In genomic region chr10:101645659-101646058, GRCh38 we compare ENCODE assay signal across 19 cellular contexts. TPM values are rescaled to one million over a fixed set of nuclear protein-coding genes. Genes with fewer than 3 reads are reported as not detected.
DNase-seq lines count a peak whose midpoint lies in the region; ATAC-seq lines count a peak whose summit lies in the region.
"Had no signal": no experiment of that assay in that cellular context is flagged by ENCODE, and none has a peak within 500 bp of the region (broad histone marks: within the 10 kb centered on the region; RNA-seq: fewer than 3 reads in every experiment).

No MANE protein-coding gene starts in this region.

- DNase-seq in activated T-cell treated with anti-CD3 and anti-CD28 coated beads, Interleukin-2, amount 50 U/mL, for 24 hours = no peak
- no peak for DNase-seq in activated T-cell treated with anti-CD3 and anti-CD28 coated beads, Interleukin-2, amount 50 U/mL, for 48 hours
- no peak for DNase-seq in T-helper 17 cell
- DNase-seq in memory B cell (ENCODE audit: low spot score in 2 of 2) = no peak
- no peak for DNase-seq in NCI-H446 (lab: John Stamatoyannopoulos, UW)
- DNase-seq in T-cell = no peak
- no peak for DNase-seq in stimulated activated CD4-positive, alpha-beta T cell treated with anti-CD3 and anti-CD28 coated beads, Interleukin-4, amount 100 ng/mL, for 1 hour
- DNase-seq: DMS153, GDM1, HCEC 1CT, NCI-H1092 treated with DMSO at 0.1 percent for 48 hours, NCI-H146, NCI-H2029 treated with DMSO at 0.1 percent for 48 hours, NCI-H2171, NCI-H446 treated with DMSO at 0.1 percent for 48 hours, NCI-H69, Peyer's patch had no signal

- H3K27me3 Mint-ChIP-seq in activated T-cell treated with anti-CD3 and anti-CD28 coated beads, Interleukin-2, amount 50 U/mL, for 24 hours = no peaks in the 10 kb centered on the region
- no peaks in the 10 kb centered on the region for H3K27me3 Mint-ChIP-seq in T-helper 17 cell
- H3K27me3 Mint-ChIP-seq in memory B cell = no peaks in the 10 kb centered on the region
- H3K27me3 Mint-ChIP-seq in stimulated activated memory B cell treated with anti-CD40 and anti-IgM and Interleukin-4, amounts not matched to agents 10 μg/mL and 1 μg/mL and 100 μg/mL, for 72 hours = no peaks in the 10 kb centered on the region
- H3K27me3 Mint-ChIP-seq in T-cell = no peaks in the 10 kb centered on the region

- H3K4me1 Mint-ChIP-seq in activated T-cell treated with anti-CD3 and anti-CD28 coated beads, Interleukin-2, amount 50 U/mL, for 24 hours (ENCODE audit: low read depth) = peaks cover 12% of the 10 kb centered on the region
- H3K4me1 Mint-ChIP-seq in T-helper 17 cell (peaks cover 27% of the 10 kb centered on the region), memory B cell (peaks cover 8% of the 10 kb centered on the region), T-cell (peaks cover 12 to 28% (median 21%) of the 10 kb centered on the region in 3 donors)
- H3K4me1 Mint-ChIP-seq in stimulated activated memory B cell treated with anti-CD40 and anti-IgM and Interleukin-4, amounts not matched to agents 10 μg/mL and 1 μg/mL and 100 μg/mL, for 72 hours = peaks cover 6% of the 10 kb centered on the region
- H3K4me1 Mint-ChIP-seq: CD14-positive monocyte had no signal

- no peaks in the 10 kb centered on the region for H3K9me3 ChIP-seq in T-helper 17 cell (ENCODE audit: control insufficient read depth, low read length, poor library complexity, severe bottlenecking)
- H3K9me3 ChIP-seq: Peyer's patch had no signal

- no peaks in the 10 kb centered on the region for H3K9me3 Mint-ChIP-seq in activated T-cell treated with anti-CD3 and anti-CD28 coated beads, Interleukin-2, amount 50 U/mL, for 24 hours
- H3K9me3 Mint-ChIP-seq in memory B cell (no peaks in the 10 kb centered on the region), T-cell (no peaks in the 10 kb centered on the region)
- H3K9me3 Mint-ChIP-seq in stimulated activated memory B cell treated with anti-CD40 and anti-IgM and Interleukin-4, amounts not matched to agents 10 μg/mL and 1 μg/mL and 100 μg/mL, for 72 hours = no peaks in the 10 kb centered on the region
- H3K9me3 Mint-ChIP-seq: CD14-positive monocyte had no signal

- CTCF ChIA-PET in T-cell (lab: Charles Lee) = no interaction called here

- H3K27ac Mint-ChIP-seq in activated T-cell treated with anti-CD3 and anti-CD28 coated beads, Interleukin-2, amount 50 U/mL, for 24 hours = peak overlapping the region; percentile 74
- H3K27ac Mint-ChIP-seq in T-helper 17 cell = peak overlapping the region; percentile 72
- peak overlapping the region; percentile 63 for H3K27ac Mint-ChIP-seq in memory B cell
- H3K27ac Mint-ChIP-seq in stimulated activated memory B cell treated with anti-CD40 and anti-IgM and Interleukin-4, amounts not matched to agents 10 μg/mL and 1 μg/mL and 100 μg/mL, for 72 hours = peak overlapping the region; percentile 46
- H3K27ac Mint-ChIP-seq in T-cell = no peak overlapping the region

- H3K4me3 Mint-ChIP-seq in activated T-cell treated with anti-CD3 and anti-CD28 coated beads, Interleukin-2, amount 50 U/mL, for 24 hours = no peak overlapping the region
- no peak overlapping the region for H3K4me3 Mint-ChIP-seq in T-helper 17 cell
- no peak overlapping the region for H3K4me3 Mint-ChIP-seq in memory B cell
- H3K4me3 Mint-ChIP-seq in stimulated activated memory B cell treated with anti-CD40 and anti-IgM and Interleukin-4, amounts not matched to agents 10 μg/mL and 1 μg/mL and 100 μg/mL, for 72 hours = no peak overlapping the region
- no peak overlapping the region for H3K4me3 Mint-ChIP-seq in T-cell
- H3K4me3 Mint-ChIP-seq: CD14-positive monocyte had no signal

- ATAC-seq in T-helper 17 cell (no peak), memory B cell (ENCODE audit: low read depth) (no peak), T-cell (replicated peaks in 1 of 4) (no peak)
- no peak for ATAC-seq in stimulated activated memory B cell treated with anti-CD40 and anti-IgM and Interleukin-4, amounts not matched to agents 10 μg/mL and 1 μg/mL and 100 μg/mL, for 72 hours

- H3K36me3 Mint-ChIP-seq in activated T-cell treated with anti-CD3 and anti-CD28 coated beads, Interleukin-2, amount 50 U/mL, for 24 hours (ENCODE audit: low read depth) = peaks cover 69% of the 10 kb centered on the region
- peaks cover 10% of the 10 kb centered on the region for H3K36me3 Mint-ChIP-seq in T-helper 17 cell (ENCODE audit: low read depth)
- H3K36me3 Mint-ChIP-seq in memory B cell = peaks cover 21% of the 10 kb centered on the region
- peaks cover 57% of the 10 kb centered on the region for H3K36me3 Mint-ChIP-seq in stimulated activated memory B cell treated with anti-CD40 and anti-IgM and Interleukin-4, amounts not matched to agents 10 μg/mL and 1 μg/mL and 100 μg/mL, for 72 hours
- peaks cover 58% of the 10 kb centered on the region for H3K36me3 Mint-ChIP-seq in T-cell

- POLR2A ChIA-PET in T-cell (lab: Charles Lee) = no interaction called here

RNA-seq across cellular contexts. Expression of gene FBXW4, which starts 49.3 kb away (rescaled TPM):
- 10 to 100 TPM; 64.5 to 74.1 TPM for total RNA-seq in T-helper 17 cell
- 10 to 100 TPM; 83.7 to 90.4 (median 86.9) TPM for total RNA-seq in T-cell

RNA-seq across cellular contexts. Expression of gene DPCD, which starts 57.5 kb away (rescaled TPM):
- total RNA-seq in T-helper 17 cell = 1 to 10 TPM in 1 of 2 donors, not detected in 1; 1.9 TPM
- total RNA-seq in T-cell = 1 to 10 TPM in 2 of 5 donors, under 1 TPM in 2, not detected in 1; 0.35 to 1.2 (median 0.97) TPM

RNA-seq across cellular contexts. Expression of gene POLL, which starts 57.6 kb away (rescaled TPM):
- total RNA-seq in T-helper 17 cell = 10 to 100 TPM; 25.3 to 30.9 TPM
- total RNA-seq in T-cell = 10 to 100 TPM; 27.1 to 52.6 (median 43.4) TPM

Comparison
In these comparisons a context has a peak if more than half of its experiments do, and no peak if none do; other contexts are left out.
1. H3K27ac Mint-ChIP-seq: peak in activated T-cell treated with anti-CD3 and anti-CD28 coated beads, Interleukin-2, amount 50 U/mL, for 24 hours (single experiment), T-helper 17 cell (single experiment), memory B cell (single experiment) and stimulated activated memory B cell treated with anti-CD40 and anti-IgM and Interleukin-4, amounts not matched to agents 10 μg/mL and 1 μg/mL and 100 μg/mL, for 72 hours (single experiment); none in T-cell (0 of 2).